Comparison of ENCODE assay signal across 13 cellular contexts in genomic region chr10:73262105-73262730, GRCh38. TPM values are rescaled to one million over a fixed set of nuclear protein-coding genes. Genes with fewer than 3 reads are reported as not detected.
DNase-seq lines count a peak whose midpoint lies in the region; ATAC-seq and TF ChIP-seq lines count a peak whose summit lies in the region.
"Had no signal": no experiment of that assay in that cellular context is flagged by ENCODE, and none has a peak within 500 bp of the region (broad histone marks: within the 10 kb centered on the region; RNA-seq: fewer than 3 reads in every experiment).

No MANE protein-coding gene starts in this region.

- TF ChIP-seq CTCF in epithelial cell of proximal tubule (conservative IDR thresholded peaks at IDR 0.05; ENCODE audit: low read depth, low read length) (no peak), transverse colon (IDR thresholded peaks at IDR 0.05) (no peak)

- H3K9me3 ChIP-seq in transverse colon: no peaks in the 10 kb centered on the region

- intact Hi-C loops in transverse colon (cut with DNase I; ENCODE audit: low total_unique reads): no loop called here

- H3K36me3 ChIP-seq in transverse colon: no peaks in the 10 kb centered on the region

- H3K27ac Mint-ChIP-seq in activated T-cell treated with anti-CD3 and anti-CD28 coated beads, Interleukin-2, amount 50 U/mL, for 72 hours: peak overlapping the region; percentile 94
- H3K27ac Mint-ChIP-seq in stimulated activated naive CD8-positive, alpha-beta T cell treated with anti-CD3 and anti-CD28 coated beads, Interleukin-15, amount 100 ng/mL, for 72 hours: peak overlapping the region; percentile 94 to 96

- H3K9me3 Mint-ChIP-seq in activated T-cell treated with anti-CD3 and anti-CD28 coated beads, Interleukin-2, amount 50 U/mL, for 72 hours: peaks cover 2 to 8% of the 10 kb centered on the region in 2 donors
- no peaks in the 10 kb centered on the region for H3K9me3 Mint-ChIP-seq in stimulated activated naive CD8-positive, alpha-beta T cell treated with anti-CD3 and anti-CD28 coated beads, Interleukin-15, amount 100 ng/mL, for 72 hours

- no peaks in the 10 kb centered on the region for H3K27me3 ChIP-seq in transverse colon

- H3K4me3 ChIP-seq in epithelial cell of proximal tubule (ENCODE audit: low read depth, low read length) (no peak overlapping the region), transverse colon (no peak overlapping the region)
- H3K4me3 ChIP-seq: coronary artery had no signal

- ATAC-seq in activated T-cell treated with anti-CD3 and anti-CD28 coated beads, Interleukin-2, amount 50 U/mL, for 72 hours (replicated peaks in 1 of 2): peak; percentile 80 to 85
- peak; percentile 97 for ATAC-seq in stimulated activated naive CD8-positive, alpha-beta T cell treated with anti-CD3 and anti-CD28 coated beads, Interleukin-15, amount 100 ng/mL, for 72 hours
- no peak for ATAC-seq in GM18873 (IDR thresholded peaks at IDR 0.05; ENCODE audit: low FRiP score, unreplicated experiment)

- H3K36me3 Mint-ChIP-seq in activated T-cell treated with anti-CD3 and anti-CD28 coated beads, Interleukin-2, amount 50 U/mL, for 72 hours (ENCODE audit: insufficient read depth in 2 of 2): no peaks in the 10 kb centered on the region

- H3K4me3 Mint-ChIP-seq in activated T-cell treated with anti-CD3 and anti-CD28 coated beads, Interleukin-2, amount 50 U/mL, for 72 hours: no peak overlapping the region
- no peak overlapping the region for H3K4me3 Mint-ChIP-seq in stimulated activated naive CD8-positive, alpha-beta T cell treated with anti-CD3 and anti-CD28 coated beads, Interleukin-15, amount 100 ng/mL, for 72 hours

- H3K4me1 ChIP-seq in transverse colon: no peaks in the 10 kb centered on the region

- no peak for TF ChIP-seq POLR2A in transverse colon (IDR thresholded peaks at IDR 0.05)

- no peak for TF ChIP-seq EP300 in transverse colon (IDR thresholded peaks at IDR 0.05; ENCODE audit: low read depth)

- WGBS in transverse colon (ENCODE audit: low coverage in 1 of 2), 2 donors: 78% methylated on average over 4 of the region's 4 CpGs

- no peak overlapping the region for H3K27ac ChIP-seq in transverse colon
- H3K27ac ChIP-seq: coronary artery, KMS-11 had no signal

- H3K4me1 Mint-ChIP-seq in activated T-cell treated with anti-CD3 and anti-CD28 coated beads, Interleukin-2, amount 50 U/mL, for 72 hours (ENCODE audit: low read depth): peaks cover 11% of the 10 kb centered on the region
- H3K4me1 Mint-ChIP-seq in stimulated activated naive CD8-positive, alpha-beta T cell treated with anti-CD3 and anti-CD28 coated beads, Interleukin-15, amount 100 ng/mL, for 72 hours: peaks cover 6% of the 10 kb centered on the region

- H3K27me3 Mint-ChIP-seq in activated T-cell treated with anti-CD3 and anti-CD28 coated beads, Interleukin-2, amount 50 U/mL, for 72 hours (ENCODE audit: low read depth): no peaks in the 10 kb centered on the region
- H3K27me3 Mint-ChIP-seq in stimulated activated naive CD8-positive, alpha-beta T cell treated with anti-CD3 and anti-CD28 coated beads, Interleukin-15, amount 100 ng/mL, for 72 hours: no peaks in the 10 kb centered on the region

- DNase-seq in activated T-cell treated with anti-CD3 and anti-CD28 coated beads, Interleukin-2, amount 50 U/mL, for 72 hours: peak in 1 of 2 donors; percentile 28
- DNase-seq in activated T-cell treated with anti-CD3 and anti-CD28 coated beads, Interleukin-2, amount 50 U/mL, for 1 hour: no peak
- DNase-seq in RPMI7951 (ENCODE audit: low read depth) (peak; percentile 79), epithelial cell of proximal tubule (ENCODE audit: low read depth) (peak; percentile 75), activated gamma-delta T cell treated with Interleukin-2 at 50 U/mL for 16 hours (no peak), transverse colon (no peak)
- peak in 1 of 2 donors; percentile 43 for DNase-seq in stimulated activated naive CD8-positive, alpha-beta T cell treated with anti-CD3 and anti-CD28 coated beads, Interleukin-15, amount 100 ng/mL, for 72 hours
- DNase-seq: activated T-cell treated with anti-CD3 and anti-CD28 coated beads, Interleukin-2, amount 50 U/mL, for 48 hours; hippocampal formation; NCI-H748 treated with DMSO at 0.1 percent for 48 hours had no signal

- in situ Hi-C loops in transverse colon (cut with MboI; ENCODE audit: low pct_ligation_motif_present in 1 of 4, low pct_unique_long_range_greater_than_20kb in 1 of 4, low sequenced_read_pairs in 3 of 4): loop anchor here in 1 of 4 donors (25.0 kb wide), 1 partner anchor 375 kb away; the partner anchor contains the start of gene MYOZ1

RNA-seq across cellular contexts. Expression of gene MRPS16, which starts 9.8 kb away (rescaled TPM):
- total RNA-seq in activated T-cell treated with anti-CD3 and anti-CD28 coated beads, Interleukin-2, amount 50 U/mL, for 72 hours: 100 to 1,000 TPM; 122 to 129 TPM
- total RNA-seq in RPMI7951 (2014; rRNA removed; shearing (Covaris generic)): 58.6 and 61.4 TPM in 2 replicates
- total RNA-seq in epithelial cell of proximal tubule (51.1 and 86.9 TPM in 2 replicates), transverse colon (10 to 100 TPM; 41.0 to 54.5 (median 46.6) TPM)

RNA-seq across cellular contexts. Expression of gene DNAJC9, which starts 15.2 kb away (rescaled TPM):
- total RNA-seq in activated T-cell treated with anti-CD3 and anti-CD28 coated beads, Interleukin-2, amount 50 U/mL, for 72 hours: 10 to 100 TPM; 37.2 to 41.2 TPM
- total RNA-seq in RPMI7951 (2014; rRNA removed; shearing (Covaris generic)): 57.0 and 58.4 TPM in 2 replicates
- 69.0 and 96.4 TPM in 2 replicates for total RNA-seq in epithelial cell of proximal tubule
- 10 to 100 TPM in 3 of 4 donors, 1 to 10 TPM in 1; 8.2 to 15.9 (median 14.6) TPM for total RNA-seq in transverse colon

Comparison
In these comparisons a context has a peak if more than half of its experiments do, and no peak if none do; other contexts are left out.
1. DNase-seq: peak in RPMI7951 (single experiment) and epithelial cell of proximal tubule (single experiment); none in activated T-cell treated with anti-CD3 and anti-CD28 coated beads, Interleukin-2, amount 50 U/mL, for 1 hour (single experiment), activated gamma-delta T cell treated with Interleukin-2 at 50 U/mL for 16 hours (single experiment) and transverse colon (single experiment).